21 cellular contexts compared by ENCODE assay signal in the genomic region with DNA sequence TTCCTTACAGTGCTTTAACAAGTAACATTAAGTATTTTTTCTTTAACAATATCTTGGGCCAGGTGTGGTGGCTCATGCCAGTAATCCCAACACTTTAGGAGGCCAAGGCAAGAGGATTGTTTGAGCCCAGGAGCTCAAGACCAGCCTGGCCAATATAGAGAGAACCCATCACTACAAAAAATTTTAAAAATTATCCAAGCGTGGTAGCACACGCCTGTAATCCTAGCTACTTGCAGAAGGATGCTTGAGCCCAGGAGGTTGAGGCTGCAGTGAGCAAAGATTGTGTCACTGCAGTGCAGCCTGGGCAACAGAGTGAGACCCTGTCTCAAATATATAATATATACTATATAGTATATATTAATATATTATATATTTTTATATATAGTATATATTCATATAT.
"Had no signal": no experiment of that assay in that cellular context is flagged by ENCODE, and none has a peak within 500 bp of the region (broad histone marks: within the 10 kb centered on the region; RNA-seq: fewer than 3 reads in every experiment).

No MANE protein-coding gene starts in this region.

- DNase-seq: activated CD4-positive, alpha-beta memory T cell treated with anti-CD3 and anti-CD28 coated beads for 36 hours; activated CD4-positive, alpha-beta T cell treated with anti-CD3 and anti-CD28 coated beads for 1 hour; activated CD4-positive, alpha-beta T cell treated with anti-CD3 and anti-CD28 coated beads, Interleukin-2, amount 10 ng/mL, durations not matched to agents 24 days and 14 days; activated CD8-positive, alpha-beta memory T cell treated with anti-CD3 and anti-CD28 coated beads for 24 hours; activated effector memory CD4-positive, alpha-beta T cell treated with anti-CD3 and anti-CD28 coated beads, Interleukin-2, amount 50 U/mL, for 16 hours; activated naive CD4-positive, alpha-beta T cell treated with anti-CD3 and anti-CD28 coated beads for 36 hours; activated T-cell treated with anti-CD3 and anti-CD28 coated beads, Interleukin-2, amount 50 U/mL, for 4 hours; amniotic stem cell; anterior cingulate cortex; brain microvascular endothelial cell; dorsolateral prefrontal cortex; effector memory CD4-positive, alpha-beta T cell; endodermal cell; foreskin fibroblast; head of caudate nucleus had no signal

- ATAC-seq: activated T-cell treated with anti-CD3 and anti-CD28 coated beads, Interleukin-2, amount 50 U/mL, for 4 hours; esophagus mucosa had no signal

- H3K36me3 Mint-ChIP-seq: activated CD4-positive, alpha-beta memory T cell treated with anti-CD3 and anti-CD28 coated beads for 36 hours; activated naive CD4-positive, alpha-beta T cell treated with anti-CD3 and anti-CD28 coated beads, Interleukin-2, amount 50 U/mL, for 24 hours had no signal

- H3K27me3 ChIP-seq: brain microvascular endothelial cell had no signal

- H3K27ac Mint-ChIP-seq: activated CD4-positive, alpha-beta memory T cell treated with anti-CD3 and anti-CD28 coated beads for 36 hours; activated CD4-positive, alpha-beta T cell treated with anti-CD3 and anti-CD28 coated beads, Interleukin-2, amount 10 ng/mL, durations not matched to agents 24 days and 14 days; activated naive CD4-positive, alpha-beta T cell treated with anti-CD3 and anti-CD28 coated beads for 36 hours; activated naive CD4-positive, alpha-beta T cell treated with anti-CD3 and anti-CD28 coated beads, Interleukin-2, amount 50 U/mL, for 24 hours; activated T-helper 2 cell treated with anti-CD3 and anti-CD28 coated beads, Interferon-gamma antibody, Interleukin-2, Interleukin-4, amounts not matched to agents 10 μg/mL and 5 μg/mL and 100 μg/mL, durations not matched to agents 14 hours and 24 hours and 36 hours; dendritic cell treated with granulocyte-macrophage colony-stimulating factor and Interleukin-4, amounts not matched to agents 40 ng/mL and 50 ng/mL, for 4 days; endodermal cell had no signal

- H3K27ac ChIP-seq: brain microvascular endothelial cell, coronary artery, dorsolateral prefrontal cortex had no signal

- H3K36me3 ChIP-seq: brain microvascular endothelial cell had no signal

- H3K4me3 ChIP-seq: coronary artery, dorsolateral prefrontal cortex had no signal

- H3K9me3 Mint-ChIP-seq: activated CD4-positive, alpha-beta memory T cell treated with anti-CD3 and anti-CD28 coated beads for 36 hours; activated CD4-positive, alpha-beta T cell treated with anti-CD3 and anti-CD28 coated beads, Interleukin-2, amount 10 ng/mL, durations not matched to agents 24 days and 14 days; activated naive CD4-positive, alpha-beta T cell treated with anti-CD3 and anti-CD28 coated beads for 36 hours; activated naive CD4-positive, alpha-beta T cell treated with anti-CD3 and anti-CD28 coated beads, Interleukin-2, amount 50 U/mL, for 24 hours; activated T-cell treated with anti-CD3 and anti-CD28 coated beads, Interleukin-2, amount 50 U/mL, for 4 hours; activated T-helper 2 cell treated with anti-CD3 and anti-CD28 coated beads, Interferon-gamma antibody, Interleukin-2, Interleukin-4, amounts not matched to agents 10 μg/mL and 5 μg/mL and 100 μg/mL, durations not matched to agents 14 hours and 24 hours and 36 hours; central memory CD8-positive, alpha-beta T cell; dendritic cell treated with granulocyte-macrophage colony-stimulating factor and Interleukin-4, amounts not matched to agents 40 ng/mL and 50 ng/mL, for 4 days had no signal

- H3K4me1 Mint-ChIP-seq: activated CD4-positive, alpha-beta T cell treated with anti-CD3 and anti-CD28 coated beads, Interleukin-2, amount 10 ng/mL, durations not matched to agents 24 days and 14 days; activated naive CD4-positive, alpha-beta T cell treated with anti-CD3 and anti-CD28 coated beads, Interleukin-2, amount 50 U/mL, for 24 hours; central memory CD8-positive, alpha-beta T cell; endodermal cell had no signal

- H3K27me3 Mint-ChIP-seq: activated CD4-positive, alpha-beta memory T cell treated with anti-CD3 and anti-CD28 coated beads for 36 hours; central memory CD8-positive, alpha-beta T cell; dendritic cell treated with granulocyte-macrophage colony-stimulating factor and Interleukin-4, amounts not matched to agents 40 ng/mL and 50 ng/mL, for 4 days had no signal

- H3K4me3 Mint-ChIP-seq: activated CD4-positive, alpha-beta memory T cell treated with anti-CD3 and anti-CD28 coated beads for 36 hours; activated CD4-positive, alpha-beta T cell treated with anti-CD3 and anti-CD28 coated beads, Interleukin-2, amount 10 ng/mL, durations not matched to agents 24 days and 14 days; activated naive CD4-positive, alpha-beta T cell treated with anti-CD3 and anti-CD28 coated beads for 36 hours; activated naive CD4-positive, alpha-beta T cell treated with anti-CD3 and anti-CD28 coated beads, Interleukin-2, amount 50 U/mL, for 24 hours; activated T-cell treated with anti-CD3 and anti-CD28 coated beads, Interleukin-2, amount 50 U/mL, for 4 hours; central memory CD8-positive, alpha-beta T cell; dendritic cell treated with granulocyte-macrophage colony-stimulating factor and Interleukin-4, amounts not matched to agents 40 ng/mL and 50 ng/mL, for 4 days; endodermal cell had no signal
